17 cellular contexts compared by ENCODE assay signal in the genomic region with DNA sequence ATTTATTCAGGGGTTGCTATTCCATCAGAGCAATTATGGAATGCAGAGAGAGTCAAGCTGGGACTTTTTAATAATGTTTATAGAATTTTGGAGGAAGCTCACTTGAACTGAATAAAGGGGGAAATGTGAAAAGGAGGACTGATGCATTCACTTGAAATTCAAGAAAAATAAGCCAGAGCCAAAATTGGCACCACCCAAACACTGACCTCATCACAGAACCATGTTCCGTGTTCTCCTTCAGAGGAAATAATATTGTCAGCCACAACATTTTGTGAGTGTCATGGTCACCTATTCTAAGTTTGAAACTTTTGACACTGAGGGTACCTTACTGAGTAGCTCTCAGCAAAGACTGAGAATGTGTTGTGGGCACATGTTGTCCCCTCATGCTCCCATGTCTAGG.
DNase-seq lines count a peak whose midpoint lies in the region; ATAC-seq, FAIRE-seq and TF ChIP-seq lines count a peak whose summit lies in the region.
"Had no signal": no experiment of that assay in that cellular context is flagged by ENCODE, and none has a peak within 500 bp of the region (broad histone marks: within the 10 kb centered on the region; RNA-seq: fewer than 3 reads in every experiment).

No MANE protein-coding gene starts in this region.

- H3K36me3 ChIP-seq in suprapubic skin = peaks cover 5% of the 10 kb centered on the region
- H3K36me3 ChIP-seq: BLaER1 treated with 17β-estradiol and CSF1 and Interleukin-3, amounts not matched to agents 10 nM and 100 nM; prostate gland had no signal

- no peaks in the 10 kb centered on the region for H3K9me3 ChIP-seq in suprapubic skin
- H3K9me3 ChIP-seq: BLaER1 treated with 17β-estradiol and CSF1 and Interleukin-3, amounts not matched to agents 10 nM and 100 nM; prostate gland; stomach had no signal

- in situ Hi-C loops in astrocyte of the spinal cord (cut with HindIII; ENCODE audit: low sequenced_read_pairs) = no loop called here

- TF ChIP-seq EP300 in suprapubic skin (IDR thresholded peaks at IDR 0.05) = no peak

- TF ChIP-seq CTCF in astrocyte of the spinal cord (IDR thresholded peaks at IDR 0.05; ENCODE audit: low read depth, low read length) (no peak), suprapubic skin (IDR thresholded peaks at IDR 0.05) (no peak)

- DNase-seq in H54 (ENCODE audit: insufficient read length, low spot score) (no peak), astrocyte of the spinal cord (ENCODE audit: low read depth, low spot score) (peak; percentile 50), fibroblast of the conjunctiva (ENCODE audit: low read depth) (peak; percentile 44), suprapubic skin (ENCODE audit: low spot score in 2 of 2) (no peak)
- DNase-seq in stimulated activated CD4-positive, alpha-beta T cell treated with anti-CD3 and anti-CD28 coated beads, Interleukin-4, amount 100 ng/mL, for 24 hours = no peak
- DNase-seq in activated CD4-positive, alpha-beta T cell treated with anti-CD3 and anti-CD28 coated beads for 1 hour = no peak
- DNase-seq: activated CD4-positive, alpha-beta T cell treated with anti-CD3 and anti-CD28 coated beads, Interleukin-2, amount 10 ng/mL, durations not matched to agents 24 days and 14 days; KBM-7; NCI-H1105; stomach; T1000 had no signal

- peak overlapping the region; percentile 61 for H3K27ac ChIP-seq in suprapubic skin
- H3K27ac ChIP-seq: BLaER1 treated with 17β-estradiol and CSF1 and Interleukin-3, amounts not matched to agents 10 nM and 100 nM; stomach had no signal

- no peak for ATAC-seq in HG02571 (IDR thresholded peaks at IDR 0.05; ENCODE audit: unreplicated experiment)
- ATAC-seq: activated naive CD4-positive, alpha-beta T cell treated with anti-CD3 and anti-CD28 coated beads, Interleukin-2, amount 50 U/mL, for 72 hours; left lobe of liver had no signal

- H3K27me3 ChIP-seq in suprapubic skin = no peaks in the 10 kb centered on the region
- H3K27me3 ChIP-seq: BLaER1 treated with 17β-estradiol and CSF1 and Interleukin-3, amounts not matched to agents 10 nM and 100 nM; stomach had no signal

- no peaks in the 10 kb centered on the region for H3K4me1 ChIP-seq in suprapubic skin
- H3K4me1 ChIP-seq: prostate gland had no signal

- TF ChIP-seq POLR2A in H54 (IDR thresholded peaks at IDR 0.05; ENCODE audit: low read depth, low read length) (no peak), suprapubic skin (IDR thresholded peaks at IDR 0.05) (no peak)

- peak; percentile 87 for FAIRE-seq in H54 (lab: Jason Lieb, UNC)
- FAIRE-seq: colon had no signal

- H3K4me3 ChIP-seq in astrocyte of the spinal cord (ENCODE audit: low read depth, low read length) (no peak overlapping the region), suprapubic skin (no peak overlapping the region)
- H3K4me3 ChIP-seq: BLaER1 treated with 17β-estradiol and CSF1 and Interleukin-3, amounts not matched to agents 10 nM and 100 nM; prostate gland; stomach had no signal

- WGBS in suprapubic skin = 47% methylated on average over 1 of the region's 1 CpG

Comparison
In these comparisons a context has a peak if more than half of its experiments do, and no peak if none do; other contexts are left out.
1. DNase-seq: peak in astrocyte of the spinal cord (single experiment) and fibroblast of the conjunctiva (single experiment); none in H54 (single experiment), suprapubic skin (0 of 2), stimulated activated CD4-positive, alpha-beta T cell treated with anti-CD3 and anti-CD28 coated beads, Interleukin-4, amount 100 ng/mL, for 24 hours (single experiment) and activated CD4-positive, alpha-beta T cell treated with anti-CD3 and anti-CD28 coated beads for 1 hour (single experiment).